In the genomic region with DNA sequence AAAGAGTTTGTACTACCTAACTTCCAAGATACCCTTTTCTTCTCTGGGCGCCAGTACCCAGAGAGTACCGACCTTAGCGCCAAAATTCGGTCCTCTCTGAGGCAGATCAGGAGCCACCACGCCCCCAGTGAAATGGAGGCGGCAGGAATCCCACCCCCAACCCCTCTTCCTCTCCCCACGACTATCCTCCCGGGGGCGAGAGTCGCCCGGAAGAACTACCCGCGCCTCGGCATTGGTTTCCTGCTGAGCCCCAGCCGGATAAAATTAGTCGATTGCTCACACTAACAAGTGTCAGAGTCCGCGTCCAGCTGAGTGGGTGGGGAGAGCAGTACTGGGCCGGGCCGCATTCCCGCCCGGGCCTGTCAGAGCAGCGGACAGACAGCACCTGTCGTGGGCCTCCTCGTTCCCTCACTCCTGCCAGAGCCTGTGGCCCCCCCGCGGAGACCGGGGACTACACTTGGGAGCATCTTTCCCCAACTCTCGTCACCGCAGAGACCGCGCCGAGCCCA, we compare ENCODE assay signal across 8 cellular contexts.
DNase-seq lines count a peak whose midpoint lies in the region; ATAC-seq and TF ChIP-seq lines count a peak whose summit lies in the region.

No MANE protein-coding gene starts in this region.

- no peaks in the 10 kb centered on the region for H3K9me3 Mint-ChIP-seq in T-cell

- H3K9me3 ChIP-seq in mammary epithelial cell (replicated peaks; ENCODE audit: insufficient read depth, low read length): no peaks in the 10 kb centered on the region
- no peaks in the 10 kb centered on the region for H3K9me3 ChIP-seq in skeletal muscle satellite cell (replicated peaks; ENCODE audit: low read length)

- H3K36me3 ChIP-seq in mammary epithelial cell (ENCODE audit: insufficient read depth, low read length): no peaks in the 10 kb centered on the region
- peaks cover 5% of the 10 kb centered on the region for H3K36me3 ChIP-seq in skeletal muscle satellite cell (ENCODE audit: insufficient read depth, low read length)

- H3K27me3 Mint-ChIP-seq in T-cell: peaks cover 0 to 14% of the 10 kb centered on the region in 2 donors

- no TSS peak for BruUV-seq in mammary epithelial cell (replicated peaks; lab: Mats Ljungman, UMichigan)

- H3K27ac Mint-ChIP-seq in T-cell: peak overlapping the region; percentile 76 to 86

- no peaks in the 10 kb centered on the region for H3K36me3 Mint-ChIP-seq in T-cell

- H3K79me2 ChIP-seq in mammary epithelial cell (ENCODE audit: insufficient read depth, low read length): no peaks in the 10 kb centered on the region

- H3K4me3 ChIP-seq in mammary epithelial cell (replicated peaks in 1 of 3; ENCODE audit: insufficient read depth in 1 of 3, low read depth in 2 of 3, low read length in 3 of 3) (peak overlapping the region; percentile 27 to 42 (median 31)), skeletal muscle satellite cell (ENCODE audit: low read length) (peak overlapping the region; percentile 67)

- POLR2A ChIA-PET in T-cell (lab: Charles Lee): no interaction called here

- intact Hi-C loops in mammary epithelial cell (cut with micrococcal nuclease): loop anchor here (1.0 to 5.0 kb wide), 4 partner anchors 15 to 152 kb away; no protein-coding TSS in a partner anchor

- H3K27ac ChIP-seq in mammary epithelial cell (ENCODE audit: insufficient read depth, low read depth, low read length): peak overlapping the region; percentile 11

- peak overlapping the region; percentile 79 to 85 (median 82) for H3K4me3 Mint-ChIP-seq in T-cell

- peak overlapping the region; percentile 76 for H2AFZ ChIP-seq in mammary epithelial cell (ENCODE audit: low read depth, low read length)

- dilution Hi-C loops in mammary epithelial cell (cut with HindIII; ENCODE audit: low sequenced_read_pairs): no loop called here

- no peak for TF ChIP-seq CTCF in mammary epithelial cell (conservative IDR thresholded peaks at IDR 0.05 in 1 of 2, IDR thresholded peaks at IDR 0.05 in 1 of 2; ENCODE audit: extremely low read depth in 1 of 2, insufficient read depth in 1 of 2, low read depth in 1 of 2, low read length in 2 of 2)

- WGBS in mammary epithelial cell (ENCODE audit: low coverage, missing lambda C conversion rate): 48% methylated on average over 12 of the region's 33 CpGs

- no peaks in the 10 kb centered on the region for H4K20me1 ChIP-seq in mammary epithelial cell (ENCODE audit: insufficient read depth, low read length)

- in situ Hi-C loops in mammary epithelial cell (cut with MboI; ENCODE audit: low sequenced_read_pairs in 2 of 2): loop anchor here in 1 of 2 donors (25.0 kb wide), 1 partner anchor 148 kb away; no protein-coding TSS in a partner anchor

- ATAC-seq in HG03066 (IDR thresholded peaks at IDR 0.05; ENCODE audit: low read depth, unreplicated experiment) (peak; percentile 34), T-cell (replicated peaks in 1 of 4) (peak; percentile 55 to 61 (median 57))

- H3K9ac ChIP-seq in mammary epithelial cell (ENCODE audit: insufficient read depth, low read length) (no peak overlapping the region), skeletal muscle satellite cell (ENCODE audit: low read depth, low read length) (peak overlapping the region; percentile 78)

- H3K4me1 ChIP-seq in mammary epithelial cell (ENCODE audit: insufficient read depth, low read length): peaks cover 19% of the 10 kb centered on the region
- H3K4me1 ChIP-seq in skeletal muscle satellite cell (ENCODE audit: control insufficient read depth, insufficient read depth, low read length): peaks cover 18% of the 10 kb centered on the region

- CTCF ChIA-PET in T-cell (lab: Charles Lee) (interaction anchor here (0.6 to 1.5 kb wide), 2 partner anchors 9 kb away, joined by 4 to 6 read pairs; no protein-coding TSS in a partner anchor), mammary epithelial cell (lab: Charles Lee; ENCODE audit: low non-redundant PET) (no interaction called here)

- peak; percentile 38 for DNase-seq in NCI-H2196 (lab: John Stamatoyannopoulos, UW; ENCODE audit: unreplicated experiment)
- DNase-seq in NCI-H2196 treated with DMSO at 0.1 percent for 48 hours (lab: John Stamatoyannopoulos, UW; ENCODE audit: unreplicated experiment): no peak
- peak in 20 of 34 experiments; percentile 1 to 36 (median 8) for DNase-seq in T-cell
- peak; percentile 68 for DNase-seq in mammary epithelial cell
- peak; percentile 41 for DNase-seq in iPS-NIHi11 (ENCODE audit: low spot score)
- DNase-seq in COLO829 (ENCODE audit: low spot score): no peak

- H3K27me3 ChIP-seq in mammary epithelial cell (ENCODE audit: insufficient read depth, low read length) (no peaks in the 10 kb centered on the region), skeletal muscle satellite cell (ENCODE audit: control insufficient read depth, insufficient read depth, low read length) (no peaks in the 10 kb centered on the region)

- H3K4me1 Mint-ChIP-seq in T-cell: peaks cover 12 to 23% (median 13%) of the 10 kb centered on the region in 3 donors

- H3K4me2 ChIP-seq in mammary epithelial cell (ENCODE audit: insufficient read depth, low read depth, low read length) (peak overlapping the region; percentile 74), skeletal muscle satellite cell (ENCODE audit: low read length) (peak overlapping the region; percentile 87)

Comparison
In these comparisons a context has a peak if more than half of its experiments do, and no peak if none do; other contexts are left out.
1. DNase-seq: peak in NCI-H2196 (single experiment), T-cell (20 of 34), mammary epithelial cell (single experiment) and iPS-NIHi11 (single experiment); none in NCI-H2196 treated with DMSO at 0.1 percent for 48 hours (single experiment) and COLO829 (single experiment).